1 cellular context compared by ENCODE assay signal in the genomic region with DNA sequence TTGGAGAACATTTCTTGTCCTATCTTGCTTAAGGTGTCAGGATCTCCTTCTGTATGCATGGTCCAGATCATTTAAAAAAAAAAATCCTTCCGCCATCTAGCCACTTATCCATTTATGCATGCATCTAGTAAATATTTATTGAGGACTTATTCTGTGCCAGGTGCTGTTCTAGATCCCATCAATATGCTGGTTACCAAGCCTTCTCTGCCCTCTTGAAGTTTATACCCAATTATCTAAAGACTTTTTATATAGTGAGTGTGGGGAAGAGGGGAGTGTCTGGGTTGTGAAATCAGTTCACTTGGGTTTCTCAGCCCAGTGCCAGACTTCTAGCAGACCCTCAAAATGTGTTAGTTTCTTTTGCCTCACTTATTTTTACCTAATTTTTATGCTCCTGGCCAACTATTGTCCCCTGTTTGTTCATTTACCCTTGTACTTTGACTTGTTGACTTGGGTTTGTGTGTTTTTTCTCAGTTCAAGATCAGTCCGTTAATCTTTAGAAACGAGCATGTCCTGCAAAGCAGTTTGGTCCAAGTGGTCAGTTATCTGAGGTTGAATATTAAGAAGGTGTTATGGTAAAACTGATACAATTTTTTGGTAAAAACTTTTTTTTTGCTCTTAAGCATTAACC.
TF ChIP-seq lines count a peak whose summit lies in the region.

No MANE protein-coding gene starts in this region.

TF ChIP-seq in SK-N-SH treated with all-trans-retinoic acid at 6 μM for 48 hours, 23 proteins besides CTCF, POLR2A, EP300 and RAD21 (continued from another document):
- TF ChIP-seq CSRNP3 (CRISPR knock-in tag; IDR thresholded peaks at IDR 0.05) = no peak
- no peak for TF ChIP-seq GLIS3 (CRISPR knock-in tag; IDR thresholded peaks at IDR 0.05)
- TF ChIP-seq ISL1 (CRISPR knock-in tag; IDR thresholded peaks at IDR 0.05) = no peak
- no peak for TF ChIP-seq TSHZ2 (CRISPR knock-in tag; IDR thresholded peaks at IDR 0.05)
- no peak for TF ChIP-seq BACH2 (CRISPR knock-in tag; IDR thresholded peaks at IDR 0.05; ENCODE audit: borderline replicate concordance)
- TF ChIP-seq ESRRG (CRISPR knock-in tag; IDR thresholded peaks at IDR 0.05) = no peak
- TF ChIP-seq PATZ1 (CRISPR knock-in tag; IDR thresholded peaks at IDR 0.05; ENCODE audit: borderline replicate concordance) = no peak
- TF ChIP-seq, protein P1, sequence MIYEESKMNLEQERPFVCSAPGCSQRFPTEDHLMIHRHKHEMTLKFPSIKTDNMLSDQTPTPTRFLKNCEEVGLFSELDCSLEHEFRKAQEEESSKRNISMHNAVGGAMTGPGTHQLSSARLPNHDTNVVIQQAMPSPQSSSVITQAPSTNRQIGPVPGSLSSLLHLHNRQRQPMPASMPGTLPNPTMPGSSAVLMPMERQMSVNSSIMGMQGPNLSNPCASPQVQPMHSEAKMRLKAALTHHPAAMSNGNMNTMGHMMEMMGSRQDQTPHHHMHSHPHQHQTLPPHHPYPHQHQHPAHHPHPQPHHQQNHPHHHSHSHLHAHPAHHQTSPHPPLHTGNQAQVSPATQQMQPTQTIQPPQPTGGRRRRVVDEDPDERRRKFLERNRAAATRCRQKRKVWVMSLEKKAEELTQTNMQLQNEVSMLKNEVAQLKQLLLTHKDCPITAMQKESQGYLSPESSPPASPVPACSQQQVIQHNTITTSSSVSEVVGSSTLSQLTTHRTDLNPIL (CRISPR knock-in tag; IDR thresholded peaks at IDR 0.05; ENCODE audit: low read depth) = no peak
- no peak for TF ChIP-seq ZFP30 (CRISPR knock-in tag; IDR thresholded peaks at IDR 0.05)
TF ChIP-seq in SK-N-SH treated with all-trans-retinoic acid at 6 μM for 48 hours: peak in this region for 0.
